Comparison of ENCODE assay signal across 16 cellular contexts in genomic region chr11:72425053-72425980, GRCh38. TPM values are rescaled to one million over a fixed set of nuclear protein-coding genes. Genes with fewer than 3 reads are reported as not detected.
DNase-seq lines count a peak whose midpoint lies in the region; ATAC-seq and TF ChIP-seq lines count a peak whose summit lies in the region.
"Had no signal": no experiment of that assay in that cellular context is flagged by ENCODE, and none has a peak within 500 bp of the region (broad histone marks: within the 10 kb centered on the region; RNA-seq: fewer than 3 reads in every experiment).

No MANE protein-coding gene starts in this region.

- H3K4me2 ChIP-seq in trophoblast cell (ENCODE audit: low read length): no peak overlapping the region

- no peak overlapping the region for H4K12ac ChIP-seq in trophoblast cell (ENCODE audit: low read depth, low read length)

- no peak overlapping the region for H3K9ac ChIP-seq in trophoblast cell (ENCODE audit: low read length)

- no peak overlapping the region for H3K23ac ChIP-seq in trophoblast cell (ENCODE audit: low read length)

- DNase-seq in NOMO-1 (lab: John Stamatoyannopoulos, UW; ENCODE audit: unreplicated experiment in 2 of 2) (peak; percentile 23 to 62), NOMO-1 treated with dmso at 0.1 percent for 144 hours (lab: John Stamatoyannopoulos, UW; ENCODE audit: unreplicated experiment) (no peak), Kasumi-1 (lab: John Stamatoyannopoulos, UW) (peak; percentile 64 to 72), WERI-Rb-1 (no peak), trophoblast cell (no peak), A172 (ENCODE audit: low spot score) (no peak)
- DNase-seq: activated CD8-positive, alpha-beta memory T cell treated with anti-CD3 and anti-CD28 coated beads for 24 hours; activated gamma-delta T cell; COR-L47; NCI-H1417; NCI-H526 treated with DMSO at 0.1 percent for 48 hours; stimulated activated naive B cell treated with anti-CD40 and anti-IgM and Interleukin-4, amounts not matched to agents 10 μg/mL and 1 μg/mL and 100 μg/mL, for 72 hours had no signal

- no peak overlapping the region for H2BK120ac ChIP-seq in trophoblast cell (ENCODE audit: insufficient read depth, low read length, poor library complexity)

- H3K18ac ChIP-seq in trophoblast cell (ENCODE audit: low read length): no peak overlapping the region

- H3K4me3 ChIP-seq in WERI-Rb-1 (ENCODE audit: low read depth, low read length): no peak overlapping the region
- H3K4me3 ChIP-seq in trophoblast cell (ENCODE audit: low read depth, low read length): no peak overlapping the region
- H3K4me3 ChIP-seq: GM23338, vagina had no signal

- H3K4ac ChIP-seq in trophoblast cell (ENCODE audit: low read depth, low read length): no peak overlapping the region

- H3K27me3 ChIP-seq in WERI-Rb-1 (ENCODE audit: insufficient read depth, low read depth, severe bottlenecking) (no peaks in the 10 kb centered on the region), trophoblast cell (ENCODE audit: insufficient read depth, low read length) (no peaks in the 10 kb centered on the region)
- H3K27me3 ChIP-seq: vagina had no signal

- TF ChIP-seq CTCF in WERI-Rb-1 (IDR thresholded peaks at IDR 0.05; ENCODE audit: low read depth, low read length): no peak

- peak overlapping the region; percentile 67; the same call in 1 of the 2 replicates for H3K27ac ChIP-seq in WERI-Rb-1
- H3K27ac ChIP-seq in trophoblast cell (ENCODE audit: low read depth, low read length): no peak overlapping the region
- H3K27ac ChIP-seq: vagina had no signal

- H2AK5ac ChIP-seq in trophoblast cell (ENCODE audit: low read length): no peak overlapping the region

- H4K8ac ChIP-seq in trophoblast cell (ENCODE audit: low read depth, low read length): no peak overlapping the region

- no peak overlapping the region for H3K14ac ChIP-seq in trophoblast cell (ENCODE audit: low read length)

- no peak overlapping the region for H2BK12ac ChIP-seq in trophoblast cell (ENCODE audit: low read length)

- H2BK5ac ChIP-seq in trophoblast cell (ENCODE audit: low read depth, low read length, poor library complexity): no peak overlapping the region

- WGBS in trophoblast cell (ENCODE audit: extremely low coverage, insufficient coverage, insufficient read length): no CpG with 5 or more reads among the region's 10 CpGs

- peaks cover 13% of the 10 kb centered on the region for H3K79me1 ChIP-seq in trophoblast cell (ENCODE audit: low read length)

- no peaks in the 10 kb centered on the region for H3K79me2 ChIP-seq in trophoblast cell (ENCODE audit: control insufficient read depth, insufficient read depth, low read length, poor library complexity)

- no peaks in the 10 kb centered on the region for H3K9me3 ChIP-seq in WERI-Rb-1 (ENCODE audit: severe bottlenecking)
- H3K9me3 ChIP-seq in trophoblast cell (ENCODE audit: insufficient read depth, low read depth, low read length): no peaks in the 10 kb centered on the region
- H3K9me3 ChIP-seq: vagina had no signal

- peaks cover 26% of the 10 kb centered on the region for H3K36me3 ChIP-seq in WERI-Rb-1
- H3K36me3 ChIP-seq in trophoblast cell (ENCODE audit: control insufficient read depth in 1 of 2, insufficient read depth in 2 of 2, low read length in 2 of 2): peaks cover 17 to 27% of the 10 kb centered on the region in 2 experiments

- ATAC-seq in GM18517 (IDR thresholded peaks at IDR 0.05; ENCODE audit: unreplicated experiment) (no peak), GM21825 (IDR thresholded peaks at IDR 0.05; ENCODE audit: unreplicated experiment) (no peak)

- H3K4me1 ChIP-seq in trophoblast cell (ENCODE audit: control insufficient read depth in 1 of 2, insufficient read depth in 2 of 2, low read length in 2 of 2): peaks cover 14 to 22% of the 10 kb centered on the region in 2 experiments
- H3K4me1 ChIP-seq: vagina had no signal

- peak overlapping the region; percentile 36 for H4K91ac ChIP-seq in trophoblast cell (ENCODE audit: low read depth, low read length)

- H2AFZ ChIP-seq in trophoblast cell (ENCODE audit: insufficient read depth, low read length, poor library complexity): no peak overlapping the region
- H2AFZ ChIP-seq: GM23338 had no signal

RNA-seq across cellular contexts. Expression of gene CLPB, which starts 9.0 kb away (rescaled TPM):
- 38.1 and 40.0 TPM in 2 replicates for polyA plus RNA-seq in trophoblast cell (2013)
- total RNA-seq in A172 (2014; rRNA removed; shearing (Covaris generic)): 41.7 and 48.8 TPM in 2 replicates

Comparison
In these comparisons a context has a peak if more than half of its experiments do, and no peak if none do; other contexts are left out.
1. DNase-seq: peak in NOMO-1 (2 of 2) and Kasumi-1 (2 of 2); none in NOMO-1 treated with dmso at 0.1 percent for 144 hours (single experiment), WERI-Rb-1 (single experiment), trophoblast cell (0 of 2) and A172 (single experiment).